2 cellular contexts compared by ENCODE assay signal in genomic region chrX:34619920-34620319, GRCh38.
TF ChIP-seq lines count a peak whose summit lies in the region.

No MANE protein-coding gene starts in this region.

TF ChIP-seq in liver, 16 proteins besides CTCF, POLR2A, EP300 and RAD21 (continued from another document):
- TF ChIP-seq REST (IDR thresholded peaks at IDR 0.05) (no peak), SP1 (IDR thresholded peaks at IDR 0.05) (no peak), GABPA (IDR thresholded peaks at IDR 0.05 in 1 of 2, conservative IDR thresholded peaks at IDR 0.05 in 1 of 2) (no peak)

TF ChIP-seq in HepG2, 621 proteins besides CTCF, POLR2A, EP300 and RAD21:
- TF ChIP-seq ZNF687 (CRISPR knock-in tag; IDR thresholded peaks at IDR 0.05) = no peak
- TF ChIP-seq ZNF790 (CRISPR knock-in tag; IDR thresholded peaks at IDR 0.05; ENCODE audit: borderline replicate concordance) = no peak
- no peak for TF ChIP-seq ZNF530 (CRISPR knock-in tag; IDR thresholded peaks at IDR 0.05; ENCODE audit: low read depth)
- TF ChIP-seq ZNF383 (CRISPR knock-in tag; IDR thresholded peaks at IDR 0.05; ENCODE audit: borderline replicate concordance) = no peak
- TF ChIP-seq ERF (CRISPR knock-in tag; IDR thresholded peaks at IDR 0.05) = no peak
- TF ChIP-seq KLF9 (CRISPR knock-in tag; IDR thresholded peaks at IDR 0.05; ENCODE audit: low read depth) = no peak
- TF ChIP-seq NRL (CRISPR knock-in tag; IDR thresholded peaks at IDR 0.05; ENCODE audit: borderline replicate concordance) = no peak
- no peak for TF ChIP-seq SMYD3 (CRISPR knock-in tag; IDR thresholded peaks at IDR 0.05)
TF ChIP-seq in HepG2: peak in this region for 0.
